In the genomic region with DNA sequence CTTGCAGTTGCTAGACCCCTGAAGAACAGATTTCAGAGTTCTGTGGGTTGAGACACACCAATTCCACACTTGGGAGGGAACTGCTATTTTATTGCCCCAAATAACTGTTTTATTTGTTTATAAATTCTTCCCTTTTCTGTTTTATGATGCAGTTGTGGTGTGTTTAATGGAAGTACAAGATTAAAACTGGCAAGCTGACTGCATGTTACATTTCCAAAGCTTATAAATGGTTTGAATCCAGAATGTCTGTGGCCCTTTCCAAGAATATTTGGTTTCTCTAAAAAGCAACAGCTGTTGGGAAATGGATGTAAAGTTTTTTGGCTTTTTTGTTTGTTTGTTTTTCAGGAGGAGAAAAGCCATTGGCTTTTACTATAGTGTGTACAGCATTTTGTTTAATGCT, we compare ENCODE assay signal across 29 cellular contexts.
"Had no signal": no experiment of that assay in that cellular context is flagged by ENCODE, and none has a peak within 500 bp of the region (broad histone marks: within the 10 kb centered on the region; RNA-seq: fewer than 3 reads in every experiment).

No MANE protein-coding gene starts in this region.

- ATAC-seq: activated naive CD8-positive, alpha-beta T cell treated with anti-CD3 and anti-CD28 coated beads, Interleukin-2, amount 50 U/mL, for 24 hours; activated T-cell treated with anti-CD3 and anti-CD28 coated beads, Interleukin-2, amount 50 U/mL, for 4 hours had no signal

- DNase-seq: activated B cell treated with CpG ODN at 0.5 μM for 24 hours; activated CD4-positive, alpha-beta memory T cell treated with anti-CD3 and anti-CD28 coated beads for 36 hours; activated CD4-positive, alpha-beta T cell treated with anti-CD3 and anti-CD28 coated beads for 4 hours; activated CD4-positive, alpha-beta T cell treated with anti-CD3 and anti-CD28 coated beads, Interleukin-2, amount 50 U/mL, for 1 hour; activated CD4-positive, CD25-positive, alpha-beta regulatory T cell treated with anti-CD3 and anti-CD28 coated beads, Interleukin-2, amount 50 U/mL, for 72 hours; activated CD8-positive, alpha-beta memory T cell treated with anti-CD3 and anti-CD28 coated beads, Interleukin-2, amount 50 U/mL, for 4 hours; activated effector memory CD4-positive, alpha-beta T cell treated with Interleukin-2 at 50 U/mL for 16 hours; activated naive CD4-positive, alpha-beta T cell treated with anti-CD3 and anti-CD28 coated beads, Interleukin-2, amount 10 ng/mL, durations not matched to agents 7 days and 5 days; activated naive CD8-positive, alpha-beta T cell treated with anti-CD3 and anti-CD28 coated beads, Interleukin-2, amount 50 U/mL, for 24 hours; activated T-cell treated with anti-CD3 and anti-CD28 coated beads for 4 hours; activated T-cell treated with anti-CD3 and anti-CD28 coated beads, Interleukin-2, amount 50 U/mL, for 4 hours; anterior cingulate cortex; caudate nucleus; cerebellar nuclear complex; MG63; NCI-H1048; NCI-H1105 treated with DMSO at 0.1 percent for 48 hours; NCI-H1436; NCI-H1694; NCI-H1930; NCI-H2081 treated with DMSO at 0.1 percent for 48 hours; NCI-H226; NCI-H524 treated with DMSO at 0.1 percent for 48 hours; PC-9; Right ventricle myocardium superior; SW 1271; T-helper 1 cell; T-helper 2 cell; T-helper 9 cell had no signal

- H3K4me3 ChIP-seq: MG63, PC-9 had no signal
